In genomic region chr19:30227661-30228112, GRCh38 we compare ENCODE assay signal across 1 cellular context.
TF ChIP-seq lines count a peak whose summit lies in the region.

No MANE protein-coding gene starts in this region.

TF ChIP-seq in HEK293, 187 proteins besides CTCF, POLR2A, EP300 and RAD21 (continued from another document and continues in another):
- TF ChIP-seq GLIS1 (tag by site-specific recombination; IDR thresholded peaks at IDR 0.05), result peak; percentile 38; the same call in 1 of the 2 replicates
- no peak for TF ChIP-seq ZNF521 (tag by site-specific recombination; IDR thresholded peaks at IDR 0.05)
- no peak for TF ChIP-seq WT1 (tag by site-specific recombination; IDR thresholded peaks at IDR 0.05)
- TF ChIP-seq ZNF140 (tag by site-specific recombination; IDR thresholded peaks at IDR 0.05), result no peak
- TF ChIP-seq SETDB1 (IDR thresholded peaks at IDR 0.05; ENCODE audit: insufficient read length, low read length), result no peak
- no peak for TF ChIP-seq ZNF623 (tag by site-specific recombination; IDR thresholded peaks at IDR 0.05)
- no peak for TF ChIP-seq TRIM28 (IDR thresholded peaks at IDR 0.05; ENCODE audit: borderline replicate concordance, low read length)
- no peak for TF ChIP-seq ZNF223 (tag by site-specific recombination; IDR thresholded peaks at IDR 0.05)
- TF ChIP-seq ZNF707 (tag by site-specific recombination; IDR thresholded peaks at IDR 0.05), result no peak
- no peak for TF ChIP-seq ZNF324 (tag by site-specific recombination; IDR thresholded peaks at IDR 0.05)
- no peak for TF ChIP-seq FEZF1 (tag by site-specific recombination; IDR thresholded peaks at IDR 0.05)
- no peak for TF ChIP-seq RBAK (tag by site-specific recombination; IDR thresholded peaks at IDR 0.05)
- TF ChIP-seq ZNF184 (tag by site-specific recombination; IDR thresholded peaks at IDR 0.05), result 0 out of 2 replicates have a peak, but pooled peaks have one; percentile 55
- TF ChIP-seq, protein P1, sequence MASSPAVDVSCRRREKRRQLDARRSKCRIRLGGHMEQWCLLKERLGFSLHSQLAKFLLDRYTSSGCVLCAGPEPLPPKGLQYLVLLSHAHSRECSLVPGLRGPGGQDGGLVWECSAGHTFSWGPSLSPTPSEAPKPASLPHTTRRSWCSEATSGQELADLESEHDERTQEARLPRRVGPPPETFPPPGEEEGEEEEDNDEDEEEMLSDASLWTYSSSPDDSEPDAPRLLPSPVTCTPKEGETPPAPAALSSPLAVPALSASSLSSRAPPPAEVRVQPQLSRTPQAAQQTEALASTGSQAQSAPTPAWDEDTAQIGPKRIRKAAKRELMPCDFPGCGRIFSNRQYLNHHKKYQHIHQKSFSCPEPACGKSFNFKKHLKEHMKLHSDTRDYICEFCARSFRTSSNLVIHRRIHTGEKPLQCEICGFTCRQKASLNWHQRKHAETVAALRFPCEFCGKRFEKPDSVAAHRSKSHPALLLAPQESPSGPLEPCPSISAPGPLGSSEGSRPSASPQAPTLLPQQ (tag by site-specific recombination; IDR thresholded peaks at IDR 0.05), result no peak
- TF ChIP-seq BCL11B (tag by site-specific recombination; IDR thresholded peaks at IDR 0.05; ENCODE audit: low read depth), result peak; percentile 95
- no peak for TF ChIP-seq MEIS1 (CRISPR knock-in tag; IDR thresholded peaks at IDR 0.05; ENCODE audit: borderline replicate concordance)
- TF ChIP-seq ZFP41 (tag by site-specific recombination; IDR thresholded peaks at IDR 0.05; ENCODE audit: borderline replicate concordance), result no peak
- TF ChIP-seq ZNF571 (tag by site-specific recombination; IDR thresholded peaks at IDR 0.05), result no peak
- peak; percentile 45; the same call in 1 of the 2 replicates for TF ChIP-seq ZNF37A (tag by site-specific recombination; IDR thresholded peaks at IDR 0.05)
- 0 out of 2 replicates have a peak, but pooled peaks have one; percentile 37 for TF ChIP-seq ZNF677 (tag by site-specific recombination; IDR thresholded peaks at IDR 0.05)
- TF ChIP-seq ELK4 (IDR thresholded peaks at IDR 0.05; ENCODE audit: borderline replicate concordance, low read depth, low read length), result no peak
- no peak for TF ChIP-seq SALL2 (tag by site-specific recombination; IDR thresholded peaks at IDR 0.05; ENCODE audit: borderline replicate concordance)
- TF ChIP-seq ZNF558 (tag by site-specific recombination; IDR thresholded peaks at IDR 0.05), result no peak
- no peak; the same call in 1 of the 2 replicates for TF ChIP-seq KLF9 (tag by site-specific recombination; IDR thresholded peaks at IDR 0.05; ENCODE audit: low read depth)
- peak; percentile 59; the same call in 1 of the 2 replicates for TF ChIP-seq KLF10 (tag by site-specific recombination; IDR thresholded peaks at IDR 0.05)
- no peak for TF ChIP-seq ZNF133 (tag by site-specific recombination; IDR thresholded peaks at IDR 0.05)
- peak; percentile 94 for TF ChIP-seq ZBTB1 (tag by site-specific recombination; IDR thresholded peaks at IDR 0.05)
- TF ChIP-seq ZNF600 (tag by site-specific recombination; IDR thresholded peaks at IDR 0.05), result peak; percentile 76
- peak; percentile 28; the same call in 1 of the 2 replicates for TF ChIP-seq KLF1 (tag by site-specific recombination; IDR thresholded peaks at IDR 0.05)
- TF ChIP-seq ZNF473 (tag by site-specific recombination; IDR thresholded peaks at IDR 0.05), result no peak
- no peak for TF ChIP-seq ZNF670 (tag by site-specific recombination; IDR thresholded peaks at IDR 0.05; ENCODE audit: low read depth)
- no peak for TF ChIP-seq HOXD13 (CRISPR knock-in tag; IDR thresholded peaks at IDR 0.05; ENCODE audit: borderline replicate concordance)
- TF ChIP-seq ZNF585B (tag by site-specific recombination; IDR thresholded peaks at IDR 0.05), result no peak
- TF ChIP-seq PRDM4 (tag by site-specific recombination; IDR thresholded peaks at IDR 0.05), result peak; percentile 39; the same call in 1 of the 2 replicates
- TF ChIP-seq HOXA7 (CRISPR knock-in tag; IDR thresholded peaks at IDR 0.05; ENCODE audit: borderline replicate concordance), result no peak
- peak; percentile 30; the same call in 1 of the 2 replicates for TF ChIP-seq ZNF2 (tag by site-specific recombination; IDR thresholded peaks at IDR 0.05)
- TF ChIP-seq ZBTB21 (tag by site-specific recombination; IDR thresholded peaks at IDR 0.05), result no peak; the same call in 1 of the 2 replicates
- TF ChIP-seq ZBTB48 (tag by site-specific recombination; IDR thresholded peaks at IDR 0.05), result peak; percentile 71
- TF ChIP-seq ZNF26 (tag by site-specific recombination; IDR thresholded peaks at IDR 0.05), result no peak
- TF ChIP-seq BCL11A (tag by site-specific recombination; IDR thresholded peaks at IDR 0.05; ENCODE audit: low read depth), result peak; percentile 73
- no peak; the same call in 1 of the 2 replicates for TF ChIP-seq KLF17 (tag by site-specific recombination; IDR thresholded peaks at IDR 0.05)
- TF ChIP-seq ZNF513 (tag by site-specific recombination; IDR thresholded peaks at IDR 0.05), result peak; percentile 34; the same call in 1 of the 2 replicates
- TF ChIP-seq KLF16 (tag by site-specific recombination; IDR thresholded peaks at IDR 0.05), result 0 out of 2 replicates have a peak, but pooled peaks have one; percentile 14
- peak; percentile 61; the same call in 1 of the 2 replicates for TF ChIP-seq ZBTB7A (tag by site-specific recombination; IDR thresholded peaks at IDR 0.05; ENCODE audit: low read depth)
- peak; percentile 78; the same call in 1 of the 2 replicates for TF ChIP-seq ZSCAN16 (tag by site-specific recombination; IDR thresholded peaks at IDR 0.05)
- no peak for TF ChIP-seq ZNF776 (tag by site-specific recombination; IDR thresholded peaks at IDR 0.05; ENCODE audit: borderline replicate concordance)
- TF ChIP-seq ZNF16 (tag by site-specific recombination; IDR thresholded peaks at IDR 0.05; ENCODE audit: low read depth), result no peak
- no peak; the same call in 1 of the 2 replicates for TF ChIP-seq KLF8 (tag by site-specific recombination; IDR thresholded peaks at IDR 0.05)
- TF ChIP-seq ZNF658 (tag by site-specific recombination; IDR thresholded peaks at IDR 0.05), result no peak
- peak; percentile 72; the same call in 1 of the 2 replicates for TF ChIP-seq MZF1 (tag by site-specific recombination; IDR thresholded peaks at IDR 0.05; ENCODE audit: borderline replicate concordance)
- TF ChIP-seq ZNF175 (tag by site-specific recombination; IDR thresholded peaks at IDR 0.05), result no peak
- peak; percentile 60; the same call in 1 of the 2 replicates for TF ChIP-seq ZFP37 (tag by site-specific recombination; IDR thresholded peaks at IDR 0.05)
- TF ChIP-seq, protein P2, sequence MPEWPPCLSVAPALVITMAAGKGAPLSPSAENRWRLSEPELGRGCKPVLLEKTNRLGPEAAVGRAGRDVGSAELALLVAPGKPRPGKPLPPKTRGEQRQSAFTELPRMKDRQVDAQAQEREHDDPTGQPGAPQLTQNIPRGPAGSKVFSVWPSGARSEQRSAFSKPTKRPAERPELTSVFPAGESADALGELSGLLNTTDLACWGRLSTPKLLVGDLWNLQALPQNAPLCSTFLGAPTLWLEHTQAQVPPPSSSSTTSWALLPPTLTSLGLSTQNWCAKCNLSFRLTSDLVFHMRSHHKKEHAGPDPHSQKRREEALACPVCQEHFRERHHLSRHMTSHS (tag by site-specific recombination; IDR thresholded peaks at IDR 0.05), result no peak
- TF ChIP-seq, protein P3, sequence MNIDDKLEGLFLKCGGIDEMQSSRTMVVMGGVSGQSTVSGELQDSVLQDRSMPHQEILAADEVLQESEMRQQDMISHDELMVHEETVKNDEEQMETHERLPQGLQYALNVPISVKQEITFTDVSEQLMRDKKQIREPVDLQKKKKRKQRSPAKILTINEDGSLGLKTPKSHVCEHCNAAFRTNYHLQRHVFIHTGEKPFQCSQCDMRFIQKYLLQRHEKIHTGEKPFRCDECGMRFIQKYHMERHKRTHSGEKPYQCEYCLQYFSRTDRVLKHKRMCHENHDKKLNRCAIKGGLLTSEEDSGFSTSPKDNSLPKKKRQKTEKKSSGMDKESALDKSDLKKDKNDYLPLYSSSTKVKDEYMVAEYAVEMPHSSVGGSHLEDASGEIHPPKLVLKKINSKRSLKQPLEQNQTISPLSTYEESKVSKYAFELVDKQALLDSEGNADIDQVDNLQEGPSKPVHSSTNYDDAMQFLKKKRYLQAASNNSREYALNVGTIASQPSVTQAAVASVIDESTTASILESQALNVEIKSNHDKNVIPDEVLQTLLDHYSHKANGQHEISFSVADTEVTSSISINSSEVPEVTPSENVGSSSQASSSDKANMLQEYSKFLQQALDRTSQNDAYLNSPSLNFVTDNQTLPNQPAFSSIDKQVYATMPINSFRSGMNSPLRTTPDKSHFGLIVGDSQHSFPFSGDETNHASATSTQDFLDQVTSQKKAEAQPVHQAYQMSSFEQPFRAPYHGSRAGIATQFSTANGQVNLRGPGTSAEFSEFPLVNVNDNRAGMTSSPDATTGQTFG (tag by site-specific recombination; IDR thresholded peaks at IDR 0.05; ENCODE audit: borderline replicate concordance), result no peak
- 0 out of 2 replicates have a peak, but pooled peaks have one; percentile 15 for TF ChIP-seq ZNF174 (tag by site-specific recombination; IDR thresholded peaks at IDR 0.05)
- no peak for TF ChIP-seq ZNF530 (tag by site-specific recombination; IDR thresholded peaks at IDR 0.05; ENCODE audit: low read depth)
- TF ChIP-seq, protein P4, sequence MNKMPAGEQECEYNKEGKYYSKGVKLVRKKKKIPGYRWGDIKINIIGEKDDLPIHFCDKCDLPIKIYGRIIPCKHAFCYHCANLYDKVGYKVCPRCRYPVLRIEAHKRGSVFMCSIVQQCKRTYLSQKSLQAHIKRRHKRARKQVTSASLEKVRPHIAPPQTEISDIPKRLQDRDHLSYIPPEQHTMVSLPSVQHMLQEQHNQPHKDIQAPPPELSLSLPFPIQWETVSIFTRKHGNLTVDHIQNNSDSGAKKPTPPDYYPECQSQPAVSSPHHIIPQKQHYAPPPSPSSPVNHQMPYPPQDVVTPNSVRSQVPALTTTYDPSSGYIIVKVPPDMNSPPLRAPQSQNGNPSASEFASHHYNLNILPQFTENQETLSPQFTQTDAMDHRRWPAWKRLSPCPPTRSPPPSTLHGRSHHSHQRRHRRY (tag by site-specific recombination; IDR thresholded peaks at IDR 0.05), result no peak
- peak; percentile 20; the same call in 1 of the 2 replicates for TF ChIP-seq ZNF654 (tag by site-specific recombination; IDR thresholded peaks at IDR 0.05; ENCODE audit: low read depth)
- TF ChIP-seq EGR2 (tag by site-specific recombination; IDR thresholded peaks at IDR 0.05; ENCODE audit: low read depth), result no peak
- no peak for TF ChIP-seq ZNF747 (tag by site-specific recombination; IDR thresholded peaks at IDR 0.05)
